8 cellular contexts compared by ENCODE assay signal in genomic region chr12:111942557-111942956, GRCh38.
DNase-seq lines count a peak whose midpoint lies in the region; TF ChIP-seq lines count a peak whose summit lies in the region.

No MANE protein-coding gene starts in this region.

- DNase-seq in AG08395 (ENCODE audit: low spot score) (peak; percentile 5), GM03348 (ENCODE audit: low spot score) (peak; percentile 14), T1000 (lab: John Stamatoyannopoulos, UW) (peak; percentile 8), fibroblast of villous mesenchyme (ENCODE audit: low read depth) (peak; percentile 61), OCI-LY7 (ENCODE audit: low spot score) (no peak), anterior cingulate cortex (lab: John Stamatoyannopoulos, UW) (no peak), middle frontal gyrus (ENCODE audit: extremely low spot score, low spot score) (no peak), medulla oblongata (ENCODE audit: extremely low spot score) (no peak)

- no peak overlapping the region for H2AFZ ChIP-seq in OCI-LY7 (ENCODE audit: low read length)

- CTCF ChIA-PET in OCI-LY7 (lab: Charles Lee; ENCODE audit: unreplicated experiment), result no interaction called here

- H3K27ac ChIP-seq in OCI-LY7 (ENCODE audit: low read depth, low read length, poor library complexity, severe bottlenecking), result no peak overlapping the region

- H3K4me3 ChIP-seq in fibroblast of villous mesenchyme (ENCODE audit: low read depth, low read length), result no peak overlapping the region
- H3K4me3 ChIP-seq in OCI-LY7 (ENCODE audit: low read depth, low read length, poor library complexity, severe bottlenecking), result no peak overlapping the region

- H3K79me2 ChIP-seq in OCI-LY7 (ENCODE audit: insufficient read depth, low read depth, low read length), result no peaks in the 10 kb centered on the region

- no peak overlapping the region for H3K4me2 ChIP-seq in OCI-LY7 (ENCODE audit: low read length)

- H3K36me3 ChIP-seq in OCI-LY7 (ENCODE audit: insufficient read depth, low read length), result no peaks in the 10 kb centered on the region

- no peaks in the 10 kb centered on the region for H3K9me2 ChIP-seq in OCI-LY7 (ENCODE audit: insufficient read depth, low read length)

- BruUV-seq in OCI-LY7 (replicated peaks; lab: Mats Ljungman, UMichigan), result no TSS peak

- H3K4me1 ChIP-seq in OCI-LY7 (ENCODE audit: insufficient read depth, low read length, poor library complexity, severe bottlenecking), result no peaks in the 10 kb centered on the region

- POLR2A ChIA-PET in OCI-LY7 (lab: Charles Lee), result interaction anchor here (0.7 kb wide), 1 partner anchor 447 kb away, joined by 3 read pairs; no protein-coding TSS in a partner anchor

- H3K9me3 ChIP-seq in OCI-LY7 (ENCODE audit: low read length), result no peaks in the 10 kb centered on the region

- intact Hi-C loops in OCI-LY7 (cut with micrococcal nuclease; ENCODE audit: unreplicated experiment), result no loop called here

- TF ChIP-seq CTCF in fibroblast of villous mesenchyme (IDR thresholded peaks at IDR 0.05; ENCODE audit: insufficient read depth, low read depth, low read length) (no peak), OCI-LY7 (conservative IDR thresholded peaks at IDR 0.05; ENCODE audit: low read length) (no peak)

- H4K20me1 ChIP-seq in OCI-LY7 (ENCODE audit: insufficient read depth, low read length), result no peaks in the 10 kb centered on the region

Comparison
In these comparisons a context has a peak if more than half of its experiments do, and no peak if none do; other contexts are left out.
1. DNase-seq: peak in AG08395 (single experiment), GM03348 (single experiment), T1000 (single experiment) and fibroblast of villous mesenchyme (single experiment); none in OCI-LY7 (single experiment), anterior cingulate cortex (0 of 58), middle frontal gyrus (single experiment) and medulla oblongata (single experiment).